1 cellular context compared by ENCODE assay signal in genomic region chr1:35718492-35719336, GRCh38.
TF ChIP-seq lines count a peak whose summit lies in the region.

Gene C1orf216 (minus strand): TSS chr1:35718884. CDS start chr1:35716321, 2,563 bp downstream.

TF ChIP-seq in GM12878, 131 proteins besides CTCF, POLR2A, EP300 and RAD21 (continued from another document and continues in another):
- TF ChIP-seq RAD51 (IDR thresholded peaks at IDR 0.05) (no peak), NFIC (IDR thresholded peaks at IDR 0.05; ENCODE audit: low read depth, low read length) (no peak), ZZZ3 (IDR thresholded peaks at IDR 0.05; ENCODE audit: control insufficient read depth, insufficient read length, low read depth) (no peak), ZNF24 (IDR thresholded peaks at IDR 0.05) (no peak), SUPT20H (IDR thresholded peaks at IDR 0.05; ENCODE audit: borderline replicate concordance, control insufficient read depth, low read depth, low read length) (no peak), NFYA (IDR thresholded peaks at IDR 0.05; ENCODE audit: borderline replicate concordance, low read depth, low read length) (no peak), MTA2 (IDR thresholded peaks at IDR 0.05; ENCODE audit: low read depth) (no peak), PML (IDR thresholded peaks at IDR 0.05; ENCODE audit: low read length) (0 out of 2 replicates have a peak, but pooled peaks have one; percentile 48), RELA (IDR thresholded peaks at IDR 0.05; ENCODE audit: borderline replicate concordance, partially characterized antibody) (no peak), ZNF687 (IDR thresholded peaks at IDR 0.05) (peak; percentile 88), IRF3 (IDR thresholded peaks at IDR 0.05) (no peak), ZBTB33 (IDR thresholded peaks at IDR 0.05) (no peak), SMAD1 (IDR thresholded peaks at IDR 0.05; ENCODE audit: low read depth, partially characterized antibody) (no peak), JUNB (IDR thresholded peaks at IDR 0.05) (no peak), CREM (IDR thresholded peaks at IDR 0.05; ENCODE audit: low read depth) (no peak), SMAD5 (IDR thresholded peaks at IDR 0.05; ENCODE audit: low read depth) (no peak), NR2C1 (IDR thresholded peaks at IDR 0.05) (peak; percentile 86), TCF3 (IDR thresholded peaks at IDR 0.05; ENCODE audit: borderline replicate concordance, insufficient read depth, low read depth, low read length) (no peak), PAX8 (IDR thresholded peaks at IDR 0.05) (no peak), BCL11A (IDR thresholded peaks at IDR 0.05; ENCODE audit: low read depth, low read length) (no peak), CBX3 (IDR thresholded peaks at IDR 0.05; ENCODE audit: borderline replicate concordance, low read depth) (no peak), RUNX3 (IDR thresholded peaks at IDR 0.05; ENCODE audit: low read length) (no peak; the same call in 1 of the 2 replicates), KLF5 (IDR thresholded peaks at IDR 0.05; ENCODE audit: partially characterized antibody) (peak; percentile 40), GABPA (IDR thresholded peaks at IDR 0.05; ENCODE audit: low read depth) (no peak), ZNF207 (IDR thresholded peaks at IDR 0.05; ENCODE audit: borderline replicate concordance) (peak; percentile 61; the same call in 1 of the 2 replicates), FOXM1 (IDR thresholded peaks at IDR 0.05; ENCODE audit: low read depth, low read length) (no peak), IRF5 (IDR thresholded peaks at IDR 0.05; ENCODE audit: borderline replicate concordance) (no peak), NKRF (conservative IDR thresholded peaks at IDR 0.05) (peak; percentile 91), PAX5 (IDR thresholded peaks at IDR 0.05; ENCODE audit: borderline replicate concordance, low read depth, low read length) (no peak), BHLHE40 (IDR thresholded peaks at IDR 0.05; ENCODE audit: borderline replicate concordance in 1 of 2, low read depth in 2 of 2, low read length in 1 of 2) (peak in 1 of 2 experiments; percentile 59; a peak in 1 of 4 replicates), MEF2A (IDR thresholded peaks at IDR 0.05; ENCODE audit: insufficient read depth, low read depth, low read length) (no peak), TCF7 (IDR thresholded peaks at IDR 0.05; ENCODE audit: borderline replicate concordance) (no peak), SPI1 (IDR thresholded peaks at IDR 0.05; ENCODE audit: borderline replicate concordance, insufficient read depth, low read depth, low read length) (no peak), DPF2 (IDR thresholded peaks at IDR 0.05) (peak; percentile 74), MYB (IDR thresholded peaks at IDR 0.05; ENCODE audit: borderline replicate concordance, low read depth, low read length) (no peak), IRF4 (IDR thresholded peaks at IDR 0.05; ENCODE audit: low read depth, low read length) (0 out of 2 replicates have a peak, but pooled peaks have one; percentile 4), YY1 (IDR thresholded peaks at IDR 0.05; ENCODE audit: low read depth, low read length) (peak; percentile 80), NR2C2 (IDR thresholded peaks at IDR 0.05; ENCODE audit: borderline replicate concordance, control insufficient read depth, insufficient read length, low read depth) (no peak), SMARCA5 (IDR thresholded peaks at IDR 0.05) (peak; percentile 74; the same call in 1 of the 2 replicates), CREB1 (IDR thresholded peaks at IDR 0.05; ENCODE audit: low read depth) (no peak; the same call in 1 of the 2 replicates), CBX5 (IDR thresholded peaks at IDR 0.05; ENCODE audit: low read depth) (no peak), ZSCAN29 (IDR thresholded peaks at IDR 0.05) (no peak), ZNF622 (IDR thresholded peaks at IDR 0.05) (no peak), REST (IDR thresholded peaks at IDR 0.05; ENCODE audit: low read depth, low read length) (no peak), BACH1 (IDR thresholded peaks at IDR 0.05; ENCODE audit: borderline replicate concordance) (no peak; the same call in none of the 2 replicates), ETV6 (conservative IDR thresholded peaks at IDR 0.05 in 1 of 2, IDR thresholded peaks at IDR 0.05 in 1 of 2; ENCODE audit: borderline replicate concordance in 1 of 2, low read depth in 1 of 2) (no peak), BMI1 (IDR thresholded peaks at IDR 0.05; ENCODE audit: borderline replicate concordance) (no peak), HCFC1 (IDR thresholded peaks at IDR 0.05; ENCODE audit: low read length) (no peak), SMC3 (IDR thresholded peaks at IDR 0.05; ENCODE audit: borderline replicate concordance, low read length) (no peak), USF1 (IDR thresholded peaks at IDR 0.05; ENCODE audit: borderline replicate concordance, extremely low read length, insufficient read depth, low read depth, low read length) (peak; percentile 77), CEBPB (IDR thresholded peaks at IDR 0.05; ENCODE audit: borderline replicate concordance in 1 of 2, low read depth in 2 of 2, low read length in 2 of 2) (no peak)
